ENCODE assay signal across 7 cellular contexts in the genomic region with DNA sequence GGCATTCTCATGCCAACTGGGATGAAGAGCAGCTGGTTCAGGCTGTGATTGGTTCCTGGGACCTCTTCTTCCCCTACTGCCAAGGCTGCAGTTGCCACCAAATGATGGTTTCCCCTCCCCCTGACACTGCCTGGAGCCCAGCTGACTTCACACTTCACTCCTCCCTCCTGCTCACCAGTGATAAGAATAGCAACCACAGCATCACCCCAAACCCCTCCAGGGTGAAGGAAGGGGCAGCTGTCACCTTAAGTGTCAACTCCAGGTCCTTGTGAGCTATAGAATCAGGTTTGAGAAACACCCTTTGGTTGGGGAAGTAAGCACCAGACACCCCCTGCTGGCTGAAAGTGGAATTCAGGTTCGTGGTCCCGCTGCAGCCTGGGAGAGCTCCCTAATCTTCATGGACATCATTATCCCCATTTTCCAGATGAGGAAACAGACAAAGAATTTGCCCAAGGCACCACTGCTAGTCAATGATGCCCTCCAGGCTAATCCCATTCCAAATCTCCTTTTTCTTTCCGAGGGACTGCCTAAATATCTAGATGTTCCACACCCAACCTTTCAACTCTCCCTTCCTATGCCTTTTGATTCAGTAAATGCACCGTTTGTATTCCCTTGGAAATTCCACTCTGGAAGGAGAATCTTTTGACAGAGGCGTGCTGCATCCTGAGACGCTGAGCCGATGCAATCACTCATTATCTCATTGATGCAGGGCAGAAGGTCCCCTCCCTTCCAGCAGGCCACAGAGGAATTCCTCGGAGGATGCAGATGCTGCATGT. TPM values are rescaled to one million over a fixed set of nuclear protein-coding genes. Genes with fewer than 3 reads are reported as not detected.
DNase-seq lines count a peak whose midpoint lies in the region; ATAC-seq and TF ChIP-seq lines count a peak whose summit lies in the region.

No MANE protein-coding gene starts in this region.

- H3K4me1 Mint-ChIP-seq in endodermal cell: no peaks in the 10 kb centered on the region

- no peak overlapping the region for H3K27ac ChIP-seq in endodermal cell (ENCODE audit: low read depth, low read length)

- no peaks in the 10 kb centered on the region for H3K36me3 ChIP-seq in endodermal cell (ENCODE audit: control insufficient read depth, insufficient read depth, low read length)

- no peaks in the 10 kb centered on the region for H3K27me3 ChIP-seq in endodermal cell (ENCODE audit: control insufficient read depth, insufficient read depth, low read length, poor library complexity, severe bottlenecking)

- H3K4me3 ChIP-seq in endodermal cell (ENCODE audit: low read length): no peak overlapping the region

- peak; percentile 88 for TF ChIP-seq CTCF in endodermal cell (conservative IDR thresholded peaks at IDR 0.05)

- peaks cover 19% of the 10 kb centered on the region for H3K27me3 Mint-ChIP-seq in endodermal cell (ENCODE audit: insufficient read depth)

- no peak overlapping the region for H3K4me3 Mint-ChIP-seq in endodermal cell

- no peak overlapping the region for H3K9ac ChIP-seq in endodermal cell (ENCODE audit: extremely low read depth, low read length, poor library complexity, severe bottlenecking)

- H3K9me3 ChIP-seq in endodermal cell (ENCODE audit: control insufficient read depth, low read length): peaks cover 3% of the 10 kb centered on the region

- WGBS in endodermal cell (ENCODE audit: insufficient coverage in 1 of 2, insufficient read length in 1 of 2), 2 experiments: 40 to 47% methylated on average over 8 of the region's 8 CpGs

- ATAC-seq in GM18502 (IDR thresholded peaks at IDR 0.05; ENCODE audit: poor library complexity, unreplicated experiment) (peak; percentile 66), GM19351 (IDR thresholded peaks at IDR 0.05; ENCODE audit: unreplicated experiment) (no peak)

- no peak overlapping the region for H3K27ac Mint-ChIP-seq in endodermal cell

- no peaks in the 10 kb centered on the region for H3K36me3 Mint-ChIP-seq in endodermal cell (ENCODE audit: low read depth)

- H3K9me3 Mint-ChIP-seq in endodermal cell: peaks cover 8% of the 10 kb centered on the region

- DNase-seq in NCI-H146 (lab: John Stamatoyannopoulos, UW) (peak; percentile 23), endodermal cell (peak; percentile 92), myocyte (ENCODE audit: low read depth) (peak; percentile 70)
- peak; percentile 34 to 46 for DNase-seq in activated CD4-positive, alpha-beta T cell treated with anti-CD3 and anti-CD28 coated beads, Interleukin-2, amount 50 U/mL, for 4 hours
- DNase-seq in stimulated activated naive CD4-positive, alpha-beta T cell treated with Interleukin-2 at 50 U/mL for 16 hours (lab: John Stamatoyannopoulos, UW): peak; percentile 26

- no peaks in the 10 kb centered on the region for H3K4me1 ChIP-seq in endodermal cell (ENCODE audit: control insufficient read depth, insufficient read depth, low read length)

RNA-seq across cellular contexts. Expression of gene UQCRFS1, which starts 50.5 kb away (rescaled TPM):
- total RNA-seq in endodermal cell: 10 to 100 TPM; 32.4 to 32.7 TPM
- polyA plus RNA-seq in endodermal cell (2013, experiment 1 of 2): 45.4 TPM
- polyA plus RNA-seq in endodermal cell (2013, experiment 2 of 2): 44.3 TPM
- 49.6 and 65.4 TPM in 2 replicates for total RNA-seq in myocyte
- polyA plus RNA-seq in myocyte (2012): 43.6 TPM

Comparison
In these comparisons a context has a peak if more than half of its experiments do, and no peak if none do; other contexts are left out.
1. DNase-seq: peak in every context shown above with its lines; median percentile 92 in endodermal cell; 70 in myocyte; 40 in activated CD4-positive, alpha-beta T cell treated with anti-CD3 and anti-CD28 coated beads, Interleukin-2, amount 50 U/mL, for 4 hours; 26 in stimulated activated naive CD4-positive, alpha-beta T cell treated with Interleukin-2 at 50 U/mL for 16 hours; 23 in NCI-H146.